In the genomic region with DNA sequence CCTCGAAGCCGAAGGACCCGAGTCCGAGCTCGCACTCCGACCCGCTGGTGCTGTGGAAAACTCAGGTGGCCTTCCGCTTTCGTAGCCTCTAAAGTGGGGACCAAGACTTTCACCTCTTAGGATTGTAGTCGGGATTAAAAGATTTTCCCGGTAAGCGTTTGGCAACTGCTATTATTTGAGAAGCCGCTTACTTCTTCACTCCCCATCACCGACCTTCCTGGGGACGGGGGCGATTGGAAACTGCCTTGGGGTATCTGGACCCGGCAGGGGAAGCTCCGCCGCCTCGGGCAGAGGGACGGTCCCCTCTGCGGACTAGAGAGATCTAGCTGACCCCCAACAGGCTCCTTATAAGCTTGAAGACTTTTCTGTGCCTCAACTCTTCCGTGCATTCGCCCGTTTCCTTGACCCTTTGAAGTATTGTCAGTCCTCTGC, we compare ENCODE assay signal across 8 cellular contexts. TPM values are rescaled to one million over a fixed set of nuclear protein-coding genes. Genes with fewer than 3 reads are reported as not detected.
DNase-seq lines count a peak whose midpoint lies in the region; ATAC-seq and TF ChIP-seq lines count a peak whose summit lies in the region.

No MANE protein-coding gene starts in this region.

- TF ChIP-seq CTCF in CD8-positive, alpha-beta T cell (IDR thresholded peaks at IDR 0.05): no peak

- POLR2A ChIA-PET in CD8-positive, alpha-beta T cell (lab: Charles Lee): interaction anchor here (0.8 to 4.1 kb wide), 10 partner anchors 9 to 284 kb away, joined by 3 to 51 read pairs (median 4); a partner anchor contains a TSS

- H3K27me3 Mint-ChIP-seq in CD8-positive, alpha-beta T cell (ENCODE audit: low read depth): no peaks in the 10 kb centered on the region
- H3K27me3 Mint-ChIP-seq in natural killer cell treated with Interleukin-12 subunit alpha and Interleukin-12 subunit beta and Interleukin-15 and Interleukin-18, amount 100 ng/mL, for 72 hours: peaks cover 0 to 2% of the 10 kb centered on the region in 2 donors

- no peaks in the 10 kb centered on the region for H3K27me3 ChIP-seq in CD8-positive, alpha-beta T cell (ENCODE audit: insufficient read depth, low read length)
- no peaks in the 10 kb centered on the region for H3K27me3 ChIP-seq in MG63
- H3K27me3 ChIP-seq in duodenal mucosa (ENCODE audit: control insufficient read depth in 1 of 2, insufficient read depth in 2 of 2, low read length in 2 of 2): no peaks in the 10 kb centered on the region

- CTCF ChIA-PET in CD8-positive, alpha-beta T cell (lab: Charles Lee): interaction anchor here (1.3 to 1.5 kb wide), 2 partner anchors 16 to 18 kb away, joined by 3 to 4 read pairs; no protein-coding TSS in a partner anchor

- H3K9me3 Mint-ChIP-seq in CD8-positive, alpha-beta T cell: no peaks in the 10 kb centered on the region
- no peaks in the 10 kb centered on the region for H3K9me3 Mint-ChIP-seq in natural killer cell treated with Interleukin-12 subunit alpha and Interleukin-12 subunit beta and Interleukin-15 and Interleukin-18, amount 100 ng/mL, for 72 hours

- H3K4me3 Mint-ChIP-seq in CD8-positive, alpha-beta T cell: peak overlapping the region; percentile 85
- H3K4me3 Mint-ChIP-seq in natural killer cell treated with Interleukin-12 subunit alpha and Interleukin-12 subunit beta and Interleukin-15 and Interleukin-18, amount 100 ng/mL, for 72 hours: peak overlapping the region; percentile 84

- H3K27ac Mint-ChIP-seq in CD8-positive, alpha-beta T cell: peak overlapping the region; percentile 68
- peak overlapping the region; percentile 97 to 98 for H3K27ac Mint-ChIP-seq in natural killer cell treated with Interleukin-12 subunit alpha and Interleukin-12 subunit beta and Interleukin-15 and Interleukin-18, amount 100 ng/mL, for 72 hours

- peaks cover 43% of the 10 kb centered on the region for H3K4me1 ChIP-seq in CD8-positive, alpha-beta T cell (ENCODE audit: insufficient read depth, low read length)
- peaks cover 42 to 46% of the 10 kb centered on the region in 2 donors for H3K4me1 ChIP-seq in duodenal mucosa (ENCODE audit: control insufficient read depth in 1 of 2, insufficient read depth in 2 of 2, low read length in 2 of 2)

- H3K9me3 ChIP-seq in CD8-positive, alpha-beta T cell (ENCODE audit: low read length): no peaks in the 10 kb centered on the region
- H3K9me3 ChIP-seq in MG63 (no peaks in the 10 kb centered on the region), duodenal mucosa (ENCODE audit: control insufficient read depth in 1 of 2, low read length in 2 of 2) (no peaks in the 10 kb centered on the region)

- H3K9ac ChIP-seq in duodenal mucosa (ENCODE audit: low read depth in 1 of 2, low read length in 2 of 2): peak overlapping the region; percentile 84 to 96

- no peak for DNase-seq in CD8-positive, alpha-beta T cell
- no peak for DNase-seq in MG63
- no peak for DNase-seq in natural killer cell treated with Interleukin-12 subunit alpha and Interleukin-12 subunit beta and Interleukin-15 and Interleukin-18, amount 100 ng/mL, for 72 hours (ENCODE audit: low spot score)
- DNase-seq in AG20443 (ENCODE audit: low spot score): no peak
- no peak for DNase-seq in posterior vena cava (ENCODE audit: low spot score)
- DNase-seq in NCI-H1930 (lab: John Stamatoyannopoulos, UW): no peak

- H3K36me3 ChIP-seq in CD8-positive, alpha-beta T cell (ENCODE audit: insufficient read depth, low read length): no peaks in the 10 kb centered on the region
- H3K36me3 ChIP-seq in MG63 (peaks cover 11% of the 10 kb centered on the region), duodenal mucosa (ENCODE audit: control insufficient read depth in 1 of 2, insufficient read depth in 2 of 2, low read length in 2 of 2) (no peaks in the 10 kb centered on the region)

- no peak for ATAC-seq in CD8-positive, alpha-beta T cell
- no peak for ATAC-seq in natural killer cell treated with Interleukin-12 subunit alpha and Interleukin-12 subunit beta and Interleukin-15 and Interleukin-18, amount 100 ng/mL, for 72 hours
- no peak for ATAC-seq in HG03159 (IDR thresholded peaks at IDR 0.05; ENCODE audit: unreplicated experiment)

- H3K27ac ChIP-seq in CD8-positive, alpha-beta T cell (ENCODE audit: low read depth, low read length): peak overlapping the region; percentile 82
- peak overlapping the region; percentile 88 for H3K27ac ChIP-seq in duodenal mucosa (ENCODE audit: low read depth, low read length)

- intact Hi-C loops in CD8-positive, alpha-beta T cell (cut with DNase I, micrococcal nuclease): loop anchor here (1.0 to 10.0 kb wide), 8 partner anchors 18 to 441 kb away; a partner anchor contains a TSS
- intact Hi-C loops in posterior vena cava (cut with DNase I): no loop called here

- no peaks in the 10 kb centered on the region for H3K36me3 Mint-ChIP-seq in CD8-positive, alpha-beta T cell
- H3K36me3 Mint-ChIP-seq in natural killer cell treated with Interleukin-12 subunit alpha and Interleukin-12 subunit beta and Interleukin-15 and Interleukin-18, amount 100 ng/mL, for 72 hours: peaks cover 8% of the 10 kb centered on the region

- peak overlapping the region; percentile 93 for H3K4me3 ChIP-seq in CD8-positive, alpha-beta T cell (ENCODE audit: low read depth, low read length)
- H3K4me3 ChIP-seq in MG63: peak overlapping the region; percentile 88
- peak overlapping the region; percentile 83 to 94 for H3K4me3 ChIP-seq in duodenal mucosa (ENCODE audit: low read depth in 1 of 2, low read length in 2 of 2)

- H3K4me1 Mint-ChIP-seq in CD8-positive, alpha-beta T cell (ENCODE audit: low read depth): peaks cover 45% of the 10 kb centered on the region
- H3K4me1 Mint-ChIP-seq in natural killer cell treated with Interleukin-12 subunit alpha and Interleukin-12 subunit beta and Interleukin-15 and Interleukin-18, amount 100 ng/mL, for 72 hours (ENCODE audit: low read depth in 2 of 2): peaks cover 24 to 34% of the 10 kb centered on the region in 2 donors

RNA-seq across cellular contexts. Expression of a gene that starts 0.7 kb away (rescaled TPM):
- total RNA-seq in CD8-positive, alpha-beta T cell: 10 to 100 TPM; 21.1 to 25.4 TPM
- total RNA-seq in MG63 (2014; rRNA removed; shearing (Covaris generic); ENCODE audit: low replicate concordance): 60.0 and 63.9 TPM in 2 replicates
- total RNA-seq in natural killer cell treated with Interleukin-12 subunit alpha and Interleukin-12 subunit beta and Interleukin-15 and Interleukin-18, amount 100 ng/mL, for 72 hours: 10 to 100 TPM; 50.9 to 81.4 TPM
- 10 to 100 TPM; 23.5 to 24.0 TPM for total RNA-seq in posterior vena cava

RNA-seq across cellular contexts. Expression of a gene that starts 17.4 kb away (rescaled TPM):
- total RNA-seq in CD8-positive, alpha-beta T cell: 10 to 100 TPM; 35.1 to 35.3 TPM
- total RNA-seq in MG63 (2014; rRNA removed; shearing (Covaris generic); ENCODE audit: low replicate concordance): 8.8 and 9.1 TPM in 2 replicates
- 10 to 100 TPM; 31.6 to 78.3 TPM for total RNA-seq in natural killer cell treated with Interleukin-12 subunit alpha and Interleukin-12 subunit beta and Interleukin-15 and Interleukin-18, amount 100 ng/mL, for 72 hours
- total RNA-seq in posterior vena cava: 10 to 100 TPM; 22.3 to 22.8 TPM

Comparison
In these comparisons a context has a peak if more than half of its experiments do, and no peak if none do; other contexts are left out.
1. intact Hi-C loops: an anchor here in CD8-positive, alpha-beta T cell (1.0 to 10.0 kb wide); none called in posterior vena cava.